In genomic region chr3:54670269-54671000, GRCh38 we compare ENCODE assay signal across 21 cellular contexts.
DNase-seq lines count a peak whose midpoint lies in the region; ATAC-seq, FAIRE-seq and TF ChIP-seq lines count a peak whose summit lies in the region.
"Had no signal": no experiment of that assay in that cellular context is flagged by ENCODE, and none has a peak within 500 bp of the region (broad histone marks: within the 10 kb centered on the region; RNA-seq: fewer than 3 reads in every experiment).

No MANE protein-coding gene starts in this region.

- peak; percentile 94 for ATAC-seq in WTC11
- peak; percentile 94 for ATAC-seq in left colon
- ATAC-seq in GM19455 (IDR thresholded peaks at IDR 0.05; ENCODE audit: unreplicated experiment): no peak
- ATAC-seq: right cardiac atrium had no signal

- DNase-seq in D721Med (ENCODE audit: insufficient read length, low spot score) (no peak), NCI-H1694 (lab: John Stamatoyannopoulos, UW) (peak; percentile 88), WTC11 (ENCODE audit: low spot score) (peak; percentile 25), left colon (peak; percentile 38 to 39), Kasumi-1 (lab: John Stamatoyannopoulos, UW) (no peak), amygdala (lab: John Stamatoyannopoulos, UW) (no peak), uterus (no peak)
- DNase-seq: activated CD4-positive, alpha-beta T cell treated with anti-CD3 and anti-CD28 coated beads for 48 hours; activated CD8-positive, alpha-beta memory T cell treated with anti-CD3 and anti-CD28 coated beads, Interleukin-2, amount 50 U/mL, for 4 hours; activated gamma-delta T cell; anterior cingulate cortex; CD4-positive, CD25-positive, alpha-beta regulatory T cell; DMS79 treated with DMSO at 0.1 percent for 48 hours; GOT3; midbrain; MV-4-11; right cardiac atrium; trophoblast cell had no signal

- H3K27me3 ChIP-seq in uterus: no peaks in the 10 kb centered on the region
- H3K27me3 ChIP-seq: neutrophil had no signal

- H3K4me1 ChIP-seq in uterus: no peaks in the 10 kb centered on the region

- H3K4me3 Mint-ChIP-seq in WTC11: no peak overlapping the region
- H3K4me3 Mint-ChIP-seq: CD4-positive, CD25-positive, alpha-beta regulatory T cell; stimulated activated naive CD8-positive, alpha-beta T cell treated with anti-CD3 and anti-CD28 coated beads, Interleukin-15, Interleukin-2, amounts not matched to agents 100 ng/mL and 50 ng/mL, for 24 hours had no signal

- TF ChIP-seq CTCF in D721Med (IDR thresholded peaks at IDR 0.05; ENCODE audit: insufficient read depth, missing control alignments): peak; percentile 12
- TF ChIP-seq CTCF in WTC11 (IDR thresholded peaks at IDR 0.05): no peak
- TF ChIP-seq CTCF in uterus (IDR thresholded peaks at IDR 0.05): no peak

- H3K27ac ChIP-seq in uterus: no peak overlapping the region
- H3K27ac ChIP-seq: neutrophil had no signal

- CTCF ChIA-PET in WTC11 (lab: Charles Lee): interaction anchor here (0.8 to 1.6 kb wide), 4 partner anchors 23 to 132 kb away, joined by 3 to 4 read pairs (median 4); no protein-coding TSS in a partner anchor

- no peaks in the 10 kb centered on the region for H3K36me3 ChIP-seq in uterus
- H3K36me3 ChIP-seq: neutrophil had no signal

- H3K4me1 Mint-ChIP-seq in WTC11: peaks cover 69% of the 10 kb centered on the region
- H3K4me1 Mint-ChIP-seq: CD4-positive, CD25-positive, alpha-beta regulatory T cell had no signal

- H3K27me3 Mint-ChIP-seq in WTC11 (ENCODE audit: low read depth): no peaks in the 10 kb centered on the region

- H3K27ac Mint-ChIP-seq in WTC11: peak overlapping the region; percentile 83
- H3K27ac Mint-ChIP-seq: CD4-positive, CD25-positive, alpha-beta regulatory T cell; stimulated activated naive CD8-positive, alpha-beta T cell treated with anti-CD3 and anti-CD28 coated beads, Interleukin-15, Interleukin-2, amounts not matched to agents 100 ng/mL and 50 ng/mL, for 24 hours had no signal

- 0 out of 2 replicates have a peak, but pooled peaks cover 3% of the 10 kb centered on the region for H3K36me3 Mint-ChIP-seq in WTC11
- H3K36me3 Mint-ChIP-seq: CD4-positive, CD25-positive, alpha-beta regulatory T cell had no signal

- H3K9me3 Mint-ChIP-seq in WTC11: 0 out of 2 replicates have a peak, but pooled peaks cover 3% of the 10 kb centered on the region
- H3K9me3 Mint-ChIP-seq: stimulated activated naive CD8-positive, alpha-beta T cell treated with anti-CD3 and anti-CD28 coated beads, Interleukin-15, Interleukin-2, amounts not matched to agents 100 ng/mL and 50 ng/mL, for 24 hours had no signal

- no peaks in the 10 kb centered on the region for H3K9me3 ChIP-seq in uterus
- H3K9me3 ChIP-seq: neutrophil had no signal

- intact Hi-C loops in left colon (cut with DNase I, micrococcal nuclease) (no loop called here), uterus (cut with DNase I; ENCODE audit: low total_unique reads) (no loop called here)

- no peak for TF ChIP-seq POLR2A in uterus (IDR thresholded peaks at IDR 0.05)

- no peak for FAIRE-seq in D721Med (lab: Jason Lieb, UNC)

- POLR2A ChIA-PET in WTC11 (lab: Charles Lee): no interaction called here

- no peak overlapping the region for H3K4me3 ChIP-seq in uterus

TF ChIP-seq in WTC11, 78 proteins besides CTCF, POLR2A, EP300 and RAD21:
- TF ChIP-seq FOXP4 (CRISPR knock-in tag; IDR thresholded peaks at IDR 0.05) (peak; percentile 47; the same call in 1 of the 2 replicates), ERG (CRISPR knock-in tag; IDR thresholded peaks at IDR 0.05) (no peak), CBFB (CRISPR knock-in tag; IDR thresholded peaks at IDR 0.05; ENCODE audit: low read depth) (0 out of 2 replicates have a peak, but pooled peaks have one; percentile 44), SP1 (CRISPR knock-in tag; conservative IDR thresholded peaks at IDR 0.05) (no peak)

Comparison
In these comparisons a context has a peak if more than half of its experiments do, and no peak if none do; other contexts are left out.
1. DNase-seq: peak in NCI-H1694 (single experiment), WTC11 (single experiment) and left colon (2 of 2); none in D721Med (single experiment), Kasumi-1 (0 of 2), amygdala (0 of 56) and uterus (0 of 2).